In genomic region chr12:78359530-78359929, GRCh38 we compare ENCODE assay signal across 16 cellular contexts.
DNase-seq lines count a peak whose midpoint lies in the region; ATAC-seq and TF ChIP-seq lines count a peak whose summit lies in the region.
"Had no signal": no experiment of that assay in that cellular context is flagged by ENCODE, and none has a peak within 500 bp of the region (broad histone marks: within the 10 kb centered on the region; RNA-seq: fewer than 3 reads in every experiment).

No MANE protein-coding gene starts in this region.

- ATAC-seq in GM19395 (IDR thresholded peaks at IDR 0.05; ENCODE audit: unreplicated experiment) (no peak), HG03175 (IDR thresholded peaks at IDR 0.05; ENCODE audit: unreplicated experiment) (no peak)
- ATAC-seq: lower lobe of right lung, T-helper 17 cell had no signal

- H2BK15ac ChIP-seq in H9 (ENCODE audit: low read depth, low read length), result no peak overlapping the region

- H3K4me1 Mint-ChIP-seq in H9, result peaks cover 2 to 3% of the 10 kb centered on the region in 2 experiments; a peak in 1 of 4 replicates
- H3K4me1 Mint-ChIP-seq: T-helper 17 cell had no signal

- no peaks in the 10 kb centered on the region for H3K79me1 ChIP-seq in H9 (ENCODE audit: insufficient read depth, low read depth, low read length, poor library complexity, severe bottlenecking)

- H2BK12ac ChIP-seq in H9 (ENCODE audit: insufficient read length, low read depth, low read length), result no peak overlapping the region

- H3K9me3 ChIP-seq in H9 (ENCODE audit: control insufficient read depth, low read depth, low read length) (no peaks in the 10 kb centered on the region), HAP-1 (no peaks in the 10 kb centered on the region)
- H3K9me3 ChIP-seq: lower lobe of right lung had no signal

- no peak overlapping the region for H3K18ac ChIP-seq in H9 (ENCODE audit: insufficient read length, low read depth, low read length)

- H3K27ac Mint-ChIP-seq in H9, result peak overlapping the region in 1 of 3 experiments; percentile 50; a peak in 1 of 7 replicates
- H3K27ac Mint-ChIP-seq: T-helper 17 cell had no signal

- H3K23ac ChIP-seq in H9 (ENCODE audit: insufficient read length, low read depth, low read length), result no peak overlapping the region

- H3K27me3 ChIP-seq in H9 (ENCODE audit: insufficient read depth, low read length) (no peaks in the 10 kb centered on the region), HAP-1 (ENCODE audit: low read depth) (no peaks in the 10 kb centered on the region)

- H3K36me3 ChIP-seq in HAP-1 (replicated peaks), result no peaks in the 10 kb centered on the region
- H3K36me3 ChIP-seq: lower lobe of right lung had no signal

- peak overlapping the region; percentile 50 for H2AK5ac ChIP-seq in H9 (ENCODE audit: insufficient read length, low read length)

- peaks cover 0 to 3% of the 10 kb centered on the region in 2 experiments; a peak in 1 of 5 replicates for H3K9me3 Mint-ChIP-seq in H9

- H3K27me3 Mint-ChIP-seq in H9 (ENCODE audit: low read depth), result no peaks in the 10 kb centered on the region
- H3K27me3 Mint-ChIP-seq: T-helper 17 cell had no signal

- H3K23me2 ChIP-seq in H9 (ENCODE audit: insufficient read length, low read depth, low read length, poor library complexity, severe bottlenecking), result no peaks in the 10 kb centered on the region

- H4K91ac ChIP-seq in H9 (ENCODE audit: insufficient read length, low read depth, low read length), result no peak overlapping the region

- no CpG with 5 or more reads among the region's 1 CpG for WGBS in H9 (ENCODE audit: extremely low coverage, insufficient read length, low lambda C conversion rate)

- no peak overlapping the region for H4K8ac ChIP-seq in H9 (replicated peaks; ENCODE audit: insufficient read length, low read depth, low read length)

- H3K9ac ChIP-seq in H9 (ENCODE audit: extremely low read depth, insufficient read length, low read length), result no peak overlapping the region

- H2BK5ac ChIP-seq in H9 (ENCODE audit: insufficient read length, low read length), result no peak overlapping the region

- no peak overlapping the region for H2AFZ ChIP-seq in H9 (ENCODE audit: low read length)

- H3K14ac ChIP-seq in H9 (ENCODE audit: insufficient read depth, low read length), result no peak overlapping the region

- no peak overlapping the region for H3T11ph ChIP-seq in H9 (ENCODE audit: low read length)

- H4K20me1 ChIP-seq in H9 (ENCODE audit: control insufficient read depth, insufficient read depth, insufficient read length), result no peaks in the 10 kb centered on the region

- H2BK20ac ChIP-seq in H9 (ENCODE audit: low read depth, low read length, poor library complexity, severe bottlenecking), result no peak overlapping the region

- no peak overlapping the region for H3K27ac ChIP-seq in H9 (ENCODE audit: insufficient read length, low read depth, low read length)
- H3K27ac ChIP-seq: lower lobe of right lung had no signal

- H3K4me1 ChIP-seq in H9 (ENCODE audit: insufficient read depth, low read length) (no peaks in the 10 kb centered on the region; the same call in 1 of the 2 replicates), HAP-1 (no peaks in the 10 kb centered on the region; the same call in 1 of the 2 replicates)
- H3K4me1 ChIP-seq: lower lobe of right lung had no signal

- in situ Hi-C loops in astrocyte of the cerebellum (cut with HindIII; ENCODE audit: low sequenced_read_pairs) (no loop called here), HAP-1 (cut with MboI; ENCODE audit: low sequenced_read_pairs) (no loop called here)

- no peak for TF ChIP-seq CTCF in H9 (conservative IDR thresholded peaks at IDR 0.05)
- TF ChIP-seq CTCF in astrocyte of the cerebellum (IDR thresholded peaks at IDR 0.05; ENCODE audit: low read depth, low read length, missing control alignments), result no peak

- no peak overlapping the region for H3K56ac ChIP-seq in H9 (ENCODE audit: insufficient read length, low read depth, low read length)

- no peaks in the 10 kb centered on the region for H3K79me2 ChIP-seq in H9 (ENCODE audit: insufficient read depth, low read length)

- H3K4me2 ChIP-seq in H9 (ENCODE audit: insufficient read depth, insufficient read length, low read length), result no peak overlapping the region

- no peak overlapping the region for H2BK120ac ChIP-seq in H9 (ENCODE audit: low read depth, low read length, poor library complexity, severe bottlenecking)

- no peak overlapping the region for H3K4me3 Mint-ChIP-seq in H9
- H3K4me3 Mint-ChIP-seq: T-helper 17 cell had no signal

- H4K5ac ChIP-seq in H9 (ENCODE audit: insufficient read length, low read depth, low read length), result no peak overlapping the region

- no peaks in the 10 kb centered on the region for H3K36me3 Mint-ChIP-seq in H9 (ENCODE audit: insufficient read depth in 1 of 3, low read depth in 3 of 3)

- peak; percentile 44 for DNase-seq in AG08395 (ENCODE audit: low spot score)
- no peak for DNase-seq in H9
- DNase-seq in astrocyte of the cerebellum (ENCODE audit: low read depth), result peak; percentile 27
- DNase-seq in iris pigment epithelial cell (ENCODE audit: low read depth), result peak; percentile 36
- no peak for DNase-seq in cortex of kidney (lab: John Stamatoyannopoulos, UW)
- no peak for DNase-seq in HAP-1 (ENCODE audit: low spot score in 2 of 2)
- DNase-seq: activated naive CD4-positive, alpha-beta T cell treated with anti-CD3 and anti-CD28 coated beads, Interleukin-2, amount 50 U/mL, for 16 hours; KG1; lower lobe of right lung; NCI-H1694 treated with DMSO at 0.1 percent for 48 hours; NCI-H510A treated with DMSO at 0.1 percent for 48 hours; RPMI8226; stimulated activated naive CD4-positive, alpha-beta T cell; T-helper 17 cell had no signal

- no peak overlapping the region for H3K4me3 ChIP-seq in astrocyte of the cerebellum (ENCODE audit: low read depth, low read length)
- H3K4me3 ChIP-seq in HAP-1, result no peak overlapping the region
- H3K4me3 ChIP-seq: lower lobe of right lung had no signal

- H3K4ac ChIP-seq in H9 (ENCODE audit: low read depth, low read length), result no peak overlapping the region

Comparison
In these comparisons a context has a peak if more than half of its experiments do, and no peak if none do; other contexts are left out.
1. DNase-seq: peak in AG08395 (single experiment), astrocyte of the cerebellum (single experiment) and iris pigment epithelial cell (single experiment); none in H9 (single experiment), cortex of kidney (single experiment) and HAP-1 (0 of 2).